ENCODE assay signal across 14 cellular contexts in the genomic region with DNA sequence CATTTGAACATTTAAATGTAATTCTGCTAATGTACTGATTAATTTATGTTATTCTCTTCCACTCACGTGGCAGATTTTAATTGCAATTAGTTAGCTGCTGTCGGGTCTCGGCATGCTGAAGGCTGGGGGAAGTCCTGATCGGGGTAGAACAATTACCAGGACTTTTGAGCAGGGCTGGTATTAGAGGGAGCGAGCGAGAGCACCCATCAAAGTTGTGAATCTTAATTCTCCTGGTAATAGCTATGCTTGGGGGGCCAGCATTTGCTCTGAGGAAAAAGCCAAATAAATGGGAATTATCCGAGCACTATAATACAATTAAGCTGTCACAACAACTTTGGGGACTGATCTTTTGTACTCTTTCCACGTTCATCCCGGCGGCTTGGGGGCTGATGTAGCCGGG.
DNase-seq lines count a peak whose midpoint lies in the region; ATAC-seq and TF ChIP-seq lines count a peak whose summit lies in the region.
"Had no signal": no experiment of that assay in that cellular context is flagged by ENCODE, and none has a peak within 500 bp of the region (broad histone marks: within the 10 kb centered on the region; RNA-seq: fewer than 3 reads in every experiment).

No MANE protein-coding gene starts in this region.

- DNase-seq in NCI-H1694 treated with DMSO at 0.1 percent for 48 hours (lab: John Stamatoyannopoulos, UW) = peak; percentile 26
- DNase-seq in NCI-H1694 (lab: John Stamatoyannopoulos, UW) = no peak
- DNase-seq in WTC11 (ENCODE audit: low spot score) = no peak
- DNase-seq in neural crest cell (ENCODE audit: low read depth, low spot score) = no peak
- DNase-seq in NK-92 (lab: John Stamatoyannopoulos, UW; ENCODE audit: unreplicated experiment) = no peak
- no peak for DNase-seq in stimulated activated CD4-positive, alpha-beta T cell treated with anti-CD3 and anti-CD28 coated beads, Interleukin-4, amount 100 ng/mL, for 24 hours
- no peak for DNase-seq in activated naive CD4-positive, alpha-beta T cell (lab: John Stamatoyannopoulos, UW)
- DNase-seq: 8988T; CD4-positive, alpha-beta memory T cell; DMS79 treated with DMSO at 0.1 percent for 48 hours; GF-D8; H9 had no signal

- POLR2A ChIA-PET in WTC11 (lab: Charles Lee) = no interaction called here

- H3K36me3 Mint-ChIP-seq in WTC11 = no peaks in the 10 kb centered on the region
- no peaks in the 10 kb centered on the region for H3K36me3 Mint-ChIP-seq in neural crest cell (ENCODE audit: low read depth)
- H3K36me3 Mint-ChIP-seq: CD14-positive monocyte; CD4-positive, alpha-beta memory T cell had no signal

- TF ChIP-seq CTCF in WTC11 (IDR thresholded peaks at IDR 0.05) = no peak
- TF ChIP-seq CTCF in neural crest cell (conservative IDR thresholded peaks at IDR 0.05) = no peak

- ATAC-seq in WTC11 = peak; percentile 16; the same call in 1 of the 2 replicates
- ATAC-seq: HepG2 had no signal

- H3K4me3 Mint-ChIP-seq in WTC11 (no peak overlapping the region), neural crest cell (peak overlapping the region; percentile 52)
- H3K4me3 Mint-ChIP-seq: CD14-positive monocyte; CD4-positive, alpha-beta memory T cell; H9 had no signal

- H3K4me1 Mint-ChIP-seq in WTC11 = peaks cover 36% of the 10 kb centered on the region
- H3K4me1 Mint-ChIP-seq in neural crest cell = peaks cover 71% of the 10 kb centered on the region
- H3K4me1 Mint-ChIP-seq: CD14-positive monocyte; CD4-positive, alpha-beta memory T cell had no signal

- H3K27me3 Mint-ChIP-seq in WTC11 (ENCODE audit: low read depth) (no peaks in the 10 kb centered on the region), neural crest cell (ENCODE audit: low read depth) (peaks cover 3% of the 10 kb centered on the region)

- CTCF ChIA-PET in WTC11 (lab: Charles Lee) = interaction anchor here (1.4 kb wide), 1 partner anchor 89 kb away, joined by 3 read pairs; no protein-coding TSS in a partner anchor

- H3K27ac Mint-ChIP-seq in WTC11 (no peak overlapping the region), neural crest cell (ENCODE audit: unreplicated experiment) (peak overlapping the region; percentile 55)
- H3K27ac Mint-ChIP-seq: CD14-positive monocyte; CD4-positive, alpha-beta memory T cell; H9 had no signal

- H3K9me3 Mint-ChIP-seq in WTC11 (no peaks in the 10 kb centered on the region), neural crest cell (no peaks in the 10 kb centered on the region)
- H3K9me3 Mint-ChIP-seq: H9 had no signal

TF ChIP-seq in WTC11, 78 proteins besides CTCF, POLR2A, EP300 and RAD21:
- no peak for TF ChIP-seq HMGXB4 (CRISPR knock-in tag; IDR thresholded peaks at IDR 0.05)
- no peak for TF ChIP-seq NFATC4 (CRISPR knock-in tag; IDR thresholded peaks at IDR 0.05)
